ENCODE assay signal across 8 cellular contexts in genomic region chr7:117872565-117873055, GRCh38. TPM values are rescaled to one million over a fixed set of nuclear protein-coding genes. Genes with fewer than 3 reads are reported as not detected.
DNase-seq lines count a peak whose midpoint lies in the region; ATAC-seq and TF ChIP-seq lines count a peak whose summit lies in the region.

No MANE protein-coding gene starts in this region.

- H2AFZ ChIP-seq in fibroblast of lung (ENCODE audit: low read length) = peak overlapping the region; percentile 78

- H3K36me3 ChIP-seq in fibroblast of lung (ENCODE audit: control insufficient read depth, insufficient read depth, low read length) = no peaks in the 10 kb centered on the region

- peak overlapping the region; percentile 72 for H3K9ac ChIP-seq in fibroblast of lung (ENCODE audit: insufficient read depth, low read length)

- ATAC-seq in GM19438 (IDR thresholded peaks at IDR 0.05; ENCODE audit: low read depth, unreplicated experiment) (peak; percentile 12), HG02885 (IDR thresholded peaks at IDR 0.05; ENCODE audit: poor library complexity, unreplicated experiment) (no peak), HG03571 (IDR thresholded peaks at IDR 0.05; ENCODE audit: unreplicated experiment) (no peak)

- H4K20me1 ChIP-seq in fibroblast of lung (ENCODE audit: control insufficient read depth, extremely low read depth, insufficient read depth, low read length) = no peaks in the 10 kb centered on the region

- peaks cover 8% of the 10 kb centered on the region for H3K4me1 ChIP-seq in fibroblast of lung (ENCODE audit: control insufficient read depth, extremely low read depth, insufficient read depth, low read length)

- no peaks in the 10 kb centered on the region for H3K27me3 ChIP-seq in fibroblast of lung (ENCODE audit: control insufficient read depth, insufficient read depth, low read length)

- H3K4me3 ChIP-seq in fibroblast of lung (replicated peaks in 1 of 4; ENCODE audit: control extremely low read depth in 1 of 4, insufficient read depth in 1 of 4, low read depth in 3 of 4, low read length in 4 of 4) = peak overlapping the region; percentile 87 to 91 (median 89)

- peak; percentile 13 to 34 for TF ChIP-seq CTCF in fibroblast of lung (conservative IDR thresholded peaks at IDR 0.05 in 1 of 2, IDR thresholded peaks at IDR 0.05 in 1 of 2; ENCODE audit: low read depth in 1 of 2, low read length in 2 of 2)

- H3K4me2 ChIP-seq in fibroblast of lung (ENCODE audit: extremely low read depth, insufficient read depth, low read length) = peak overlapping the region; percentile 89

- no peaks in the 10 kb centered on the region for H3K9me3 ChIP-seq in fibroblast of lung (ENCODE audit: control insufficient read depth, insufficient read depth, low read depth, low read length)

- peak overlapping the region; percentile 73 for H3K27ac ChIP-seq in fibroblast of lung (ENCODE audit: insufficient read depth, low read length)

- peak; percentile 7 for DNase-seq in RPMI7951 (ENCODE audit: low read depth)
- peak; percentile 24 to 45 for DNase-seq in fibroblast of lung (ENCODE audit: low read depth in 2 of 2)
- peak; percentile 31 for DNase-seq in myocyte (ENCODE audit: low read depth)
- DNase-seq in NOMO-1 treated with dmso at 0.1 percent for 144 hours (lab: John Stamatoyannopoulos, UW; ENCODE audit: unreplicated experiment) = no peak
- no peak for DNase-seq in DMS153 treated with DMSO at 0.1 percent for 48 hours (lab: John Stamatoyannopoulos, UW; ENCODE audit: unreplicated experiment)

- peaks cover 50% of the 10 kb centered on the region for H3K79me2 ChIP-seq in fibroblast of lung (ENCODE audit: control insufficient read depth, insufficient read depth, low read length)

RNA-seq across cellular contexts. Expression of gene CTTNBP2, which starts 0.6 kb away (rescaled TPM):
- total RNA-seq in RPMI7951 (2014; rRNA removed; shearing (Covaris generic)) = under 0.01 and 0.48 TPM in 2 replicates
- total RNA-seq in fibroblast of lung = 4.4 and 8.3 TPM in 2 replicates
- polyA plus RNA-seq in fibroblast of lung = 12.0 and 15.7 TPM in 2 replicates
- polyA plus RNA-seq in fibroblast of lung (2012) = 6.7 and 8.1 TPM in 2 replicates
- 8.6 and 31.6 TPM in 2 replicates for polyA minus RNA-seq in fibroblast of lung (ENCODE audit: low replicate concordance)
- total RNA-seq in myocyte = 3.1 and 6.1 TPM in 2 replicates
- 0.83 TPM for polyA plus RNA-seq in myocyte (2012)

Comparison
In these comparisons a context has a peak if more than half of its experiments do, and no peak if none do; other contexts are left out.
1. DNase-seq: peak in RPMI7951 (single experiment), fibroblast of lung (2 of 2) and myocyte (single experiment); none in NOMO-1 treated with dmso at 0.1 percent for 144 hours (single experiment) and DMS153 treated with DMSO at 0.1 percent for 48 hours (single experiment).